ENCODE assay signal across 14 cellular contexts in the genomic region with DNA sequence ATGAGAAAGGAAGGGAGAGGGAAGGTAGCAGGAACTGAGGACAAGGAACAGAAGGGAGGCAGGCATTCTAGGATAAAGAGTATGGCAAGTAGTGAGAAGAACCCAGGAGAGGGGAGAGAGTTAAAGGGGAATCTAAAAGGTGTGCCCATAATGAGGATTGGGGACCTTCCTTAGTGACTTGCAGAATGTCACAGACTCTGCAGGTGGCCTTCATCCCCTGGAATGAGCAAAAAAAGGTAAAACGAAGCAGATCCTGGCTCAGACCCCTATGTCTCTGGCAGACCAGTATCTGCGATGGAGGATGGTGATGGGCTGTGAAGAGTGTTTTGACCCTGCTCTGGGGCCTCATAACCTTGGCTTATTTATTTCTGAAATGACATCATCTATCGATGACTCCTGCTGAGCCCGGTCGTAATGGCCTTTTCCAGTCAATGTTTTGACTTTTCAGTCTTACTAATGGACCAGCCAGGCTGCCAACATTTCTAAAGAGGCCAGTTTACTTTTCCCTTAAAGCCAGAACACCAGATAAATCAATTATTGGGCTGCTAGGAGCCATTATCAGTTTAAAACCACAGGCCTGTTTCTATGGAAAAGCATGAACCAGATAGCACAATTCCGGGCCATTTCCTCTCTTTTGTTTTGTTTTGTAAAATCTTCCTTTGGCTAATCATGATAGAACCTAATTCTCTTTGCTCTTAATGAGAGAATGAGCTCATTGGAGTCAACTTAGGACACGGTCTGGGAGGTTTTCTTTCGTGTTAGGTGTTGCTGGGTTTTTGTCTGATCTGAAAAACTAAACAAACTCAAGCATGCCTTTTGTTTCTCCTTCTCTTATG. TPM values are rescaled to one million over a fixed set of nuclear protein-coding genes. Genes with fewer than 3 reads are reported as not detected.
DNase-seq lines count a peak whose midpoint lies in the region; ATAC-seq, FAIRE-seq and TF ChIP-seq lines count a peak whose summit lies in the region.
"Had no signal": no experiment of that assay in that cellular context is flagged by ENCODE, and none has a peak within 500 bp of the region (broad histone marks: within the 10 kb centered on the region; RNA-seq: fewer than 3 reads in every experiment).

No MANE protein-coding gene starts in this region.

- H3K4me3 Mint-ChIP-seq in activated CD8-positive, alpha-beta memory T cell treated with anti-CD3 and anti-CD28 coated beads, Interleukin-2, amount 10 ng/mL, durations not matched to agents 7 days and 5 days, result no peak overlapping the region

- no peak for FAIRE-seq in K562 (lab: Jason Lieb, UNC)
- FAIRE-seq in HepG2 (lab: Jason Lieb, UNC), result no peak

- peaks cover 50% of the 10 kb centered on the region for H3K27me3 Mint-ChIP-seq in activated CD8-positive, alpha-beta memory T cell treated with anti-CD3 and anti-CD28 coated beads, Interleukin-2, amount 10 ng/mL, durations not matched to agents 7 days and 5 days

- ATAC-seq in K562 (no peak), HepG2 (no peak)
- no peak for ATAC-seq in activated CD8-positive, alpha-beta memory T cell treated with anti-CD3 and anti-CD28 coated beads, Interleukin-2, amount 10 ng/mL, durations not matched to agents 7 days and 5 days
- ATAC-seq: naive thymus-derived CD4-positive, alpha-beta T cell; Panc1 had no signal

- no peaks in the 10 kb centered on the region for H3K9me3 Mint-ChIP-seq in activated CD8-positive, alpha-beta memory T cell treated with anti-CD3 and anti-CD28 coated beads, Interleukin-2, amount 10 ng/mL, durations not matched to agents 7 days and 5 days (ENCODE audit: low read depth)

- DNase-seq in NCI-H748 (lab: John Stamatoyannopoulos, UW; ENCODE audit: unreplicated experiment) (peak; percentile 58), K562 (ENCODE audit: extremely low read depth in 1 of 4, low spot score in 3 of 4) (peak in 2 of 4 experiments; percentile 23 to 40), HepG2 (ENCODE audit: low spot score) (no peak), tibial artery (no peak), ACHN (no peak), DMS53 (lab: John Stamatoyannopoulos, UW) (no peak)
- DNase-seq in activated CD8-positive, alpha-beta memory T cell treated with anti-CD3 and anti-CD28 coated beads, Interleukin-2, amount 10 ng/mL, durations not matched to agents 7 days and 5 days, result no peak
- DNase-seq: KG1; naive thymus-derived CD4-positive, alpha-beta T cell; NCI-H2081 treated with DMSO at 0.1 percent for 48 hours; stimulated activated CD4-positive, alpha-beta T cell treated with anti-CD3 and anti-CD28 coated beads, Interleukin-12 subunit alpha, Interleukin-12 subunit beta, amount 100 ng/mL, for 4 hours had no signal

- peaks cover 19% of the 10 kb centered on the region for H4K20me1 ChIP-seq in K562 (replicated peaks; ENCODE audit: control insufficient read depth, insufficient read depth, low read length)
- no peaks in the 10 kb centered on the region for H4K20me1 ChIP-seq in HepG2 (ENCODE audit: insufficient read depth, low read length)

- peak overlapping the region; percentile 96 for H3K27ac ChIP-seq in K562 (ENCODE audit: extremely low read depth, low read depth, low read length)
- H3K27ac ChIP-seq in HepG2 (ENCODE audit: extremely low read length, insufficient read depth, low read length), result no peak overlapping the region
- H3K27ac ChIP-seq in tibial artery, result peak overlapping the region; percentile 94 to 99
- H3K27ac ChIP-seq: epithelial cell of prostate had no signal

- H3K4me1 ChIP-seq in K562 (replicated peaks in 1 of 2; ENCODE audit: control insufficient read depth in 2 of 2, insufficient read depth in 2 of 2, low read length in 2 of 2), result peaks cover 50 to 62% of the 10 kb centered on the region in 2 experiments
- peaks cover 25% of the 10 kb centered on the region for H3K4me1 ChIP-seq in HepG2 (ENCODE audit: insufficient read depth, low read length)
- peaks cover 0 to 71% (median 28%) of the 10 kb centered on the region in 4 donors for H3K4me1 ChIP-seq in tibial artery

- BruUV-seq in K562 (replicated peaks; lab: Mats Ljungman, UMichigan) (no TSS peak), HepG2 (replicated peaks; lab: Mats Ljungman, UMichigan) (no TSS peak)

- TF ChIP-seq EP300 in K562 (IDR thresholded peaks at IDR 0.05; ENCODE audit: low read length), result peak; percentile 64
- TF ChIP-seq EP300 in HepG2 (IDR thresholded peaks at IDR 0.05; ENCODE audit: low read depth in 2 of 2, low read length in 2 of 2), result no peak
- no peak for TF ChIP-seq EP300 in HepG2 (CRISPR knock-in tag; IDR thresholded peaks at IDR 0.05; ENCODE audit: borderline replicate concordance)

- H3K4me2 ChIP-seq in K562 (ENCODE audit: insufficient read depth, low read length), result peak overlapping the region; percentile 91
- H3K4me2 ChIP-seq in HepG2 (ENCODE audit: low read depth, low read length), result no peak overlapping the region

- peaks cover 18% of the 10 kb centered on the region for H3K4me1 Mint-ChIP-seq in activated CD8-positive, alpha-beta memory T cell treated with anti-CD3 and anti-CD28 coated beads, Interleukin-2, amount 10 ng/mL, durations not matched to agents 7 days and 5 days

- TF ChIP-seq POLR2A in K562 (conservative IDR thresholded peaks at IDR 0.05) (no peak), HepG2 (IDR thresholded peaks at IDR 0.05; ENCODE audit: insufficient read depth in 1 of 2, low read depth in 2 of 2, low read length in 2 of 2) (no peak)

- intact Hi-C loops in K562 (cut with micrococcal nuclease), result loop anchor here (5.0 kb wide), 2 partner anchors 38 to 87 kb away; no protein-coding TSS in a partner anchor
- intact Hi-C loops in HepG2 (cut with micrococcal nuclease; ENCODE audit: unreplicated experiment), result no loop called here
- intact Hi-C loops in tibial artery (cut with DNase I; ENCODE audit: low total_unique reads), result loop anchor here (5.0 kb wide), 1 partner anchor 93 kb away; no protein-coding TSS in a partner anchor

- H3K9ac ChIP-seq in K562 (ENCODE audit: insufficient read depth in 1 of 2, low read depth in 2 of 2, low read length in 2 of 2) (peak overlapping the region; percentile 84 to 89), HepG2 (ENCODE audit: insufficient read depth, low read depth, low read length) (no peak overlapping the region)

- H2AFZ ChIP-seq in K562 (ENCODE audit: low read depth, low read length) (no peak overlapping the region), HepG2 (ENCODE audit: low read length) (no peak overlapping the region)

- TF ChIP-seq RAD21 in K562 (CRISPR knock-in tag; conservative IDR thresholded peaks at IDR 0.05 in 1 of 2, IDR thresholded peaks at IDR 0.05 in 1 of 2) (no peak), HepG2 (CRISPR knock-in tag; IDR thresholded peaks at IDR 0.05) (no peak)

- POLR2A ChIA-PET in K562 (lab: Yijun Ruan, JAX), result interaction anchor here (0.8 to 5.3 kb wide), 13 partner anchors 9 to 886 kb away, joined by 3 to 29 read pairs (median 5); partner anchors contain the start of genes NCBP1 and TSTD2
- POLR2A ChIA-PET in HepG2 (lab: Yijun Ruan, JAX), result no interaction called here

- WGBS in K562 (ENCODE audit: insufficient coverage, low coverage, missing lambda C conversion rate), result 0% methylated on average over 8 of the region's 8 CpGs
- WGBS in HepG2 (ENCODE audit: low lambda C conversion rate), result 37% methylated on average over 8 of the region's 8 CpGs

- no peak overlapping the region for H3K27ac Mint-ChIP-seq in activated CD8-positive, alpha-beta memory T cell treated with anti-CD3 and anti-CD28 coated beads, Interleukin-2, amount 10 ng/mL, durations not matched to agents 7 days and 5 days
- H3K27ac Mint-ChIP-seq: naive thymus-derived CD4-positive, alpha-beta T cell had no signal

- no peak for TF ChIP-seq CTCF in K562 (IDR thresholded peaks at IDR 0.05 in 2 of 3, conservative IDR thresholded peaks at IDR 0.05 in 1 of 3; ENCODE audit: insufficient read depth in 2 of 3, low read depth in 1 of 3, low read length in 3 of 3)
- no peak for TF ChIP-seq CTCF in HepG2 (CRISPR knock-in tag; IDR thresholded peaks at IDR 0.05)
- no peak for TF ChIP-seq CTCF in tibial artery (IDR thresholded peaks at IDR 0.05)

- H3K79me2 ChIP-seq in K562 (ENCODE audit: control insufficient read depth, insufficient read depth, low read length) (peaks cover 77% of the 10 kb centered on the region), HepG2 (ENCODE audit: insufficient read depth, low read length) (no peaks in the 10 kb centered on the region)

- no peaks in the 10 kb centered on the region for H3K36me3 Mint-ChIP-seq in activated CD8-positive, alpha-beta memory T cell treated with anti-CD3 and anti-CD28 coated beads, Interleukin-2, amount 10 ng/mL, durations not matched to agents 7 days and 5 days
- H3K36me3 Mint-ChIP-seq: brain had no signal

- H3K27me3 ChIP-seq in K562 (ENCODE audit: control insufficient read depth in 2 of 2, insufficient read depth in 2 of 2, low read length in 2 of 2) (no peaks in the 10 kb centered on the region; a peak in 1 of 5 replicates), HepG2 (ENCODE audit: control insufficient read depth in 1 of 2, insufficient read depth in 2 of 2, low read length in 2 of 2) (peaks cover 13 to 57% of the 10 kb centered on the region in 2 experiments; a peak in 4 of 5 replicates), tibial artery (no peaks in the 10 kb centered on the region)

- in situ Hi-C loops in K562 (cut with MboI) (no loop called here), HepG2 (cut with HindIII; ENCODE audit: extremely low pct_ligation_motif_present, low pct_unique_long_range_greater_than_20kb) (no loop called here), ACHN (cut with HindIII; ENCODE audit: low pct_ligation_motif_present, low pct_unique_long_range_greater_than_20kb, low sequenced_read_pairs) (no loop called here)

- CTCF ChIA-PET in K562 (lab: Yijun Ruan, JAX; ENCODE audit: low intra/inter-chr PET ratio), result no interaction called here
- CTCF ChIA-PET in HepG2 (lab: Yijun Ruan, JAX; ENCODE audit: low intra/inter-chr PET ratio, low total read pairs), result no interaction called here
- CTCF ChIA-PET in activated CD8-positive, alpha-beta memory T cell treated with anti-CD3 and anti-CD28 coated beads, Interleukin-2, amount 10 ng/mL, durations not matched to agents 7 days and 5 days (lab: Charles Lee), result no interaction called here

- H3K9me3 ChIP-seq in K562 (replicated peaks; ENCODE audit: control insufficient read depth, insufficient read depth, low read depth, low read length) (no peaks in the 10 kb centered on the region), HepG2 (ENCODE audit: low read length) (no peaks in the 10 kb centered on the region), tibial artery (no peaks in the 10 kb centered on the region)

- H3K9me1 ChIP-seq in K562 (ENCODE audit: control insufficient read depth, insufficient read depth, low read length), result peaks cover 4% of the 10 kb centered on the region

- peak overlapping the region; percentile 88; the same call in 1 of the 2 replicates for H3K4me3 ChIP-seq in K562
- no peak overlapping the region for H3K4me3 ChIP-seq in HepG2 (replicated peaks in 1 of 3; ENCODE audit: insufficient read depth in 1 of 3, low read depth in 2 of 3, low read length in 3 of 3)
- H3K4me3 ChIP-seq in tibial artery, result peak overlapping the region; percentile 67 to 99

- H3K36me3 ChIP-seq in K562 (ENCODE audit: control insufficient read depth, insufficient read depth, low read length) (peaks cover 25% of the 10 kb centered on the region), HepG2 (replicated peaks in 1 of 2; ENCODE audit: control insufficient read depth in 1 of 2, insufficient read depth in 2 of 2, low read length in 2 of 2) (no peaks in the 10 kb centered on the region), tibial artery (no peaks in the 10 kb centered on the region)

RNA-seq across cellular contexts. Expression of gene TMOD1, which starts 3.1 kb away (rescaled TPM):
- total RNA-seq in K562 (2011; cell fraction: chromatin; rRNA removed; ENCODE audit: low replicate concordance), result 24.3 and 41.9 TPM in 2 replicates
- total RNA-seq in K562 (2011; cell fraction: nucleolus; rRNA removed), result 11.5 and 13.8 TPM in 2 replicates
- 19.4 and 22.3 TPM in 2 replicates for total RNA-seq in K562 (2011; cell fraction: nucleoplasm; rRNA removed)
- total RNA-seq in K562 (2014; rRNA removed), result 10.4 and 11.3 TPM in 2 replicates
- 16.4 and 17.8 TPM in 2 replicates for total RNA-seq in K562 (2014; rRNA removed; fragmentation: Illumina TruSeq; extraction: Trizol)
- 7.1 TPM in 2 replicates for total RNA-seq in K562 (2015; rRNA removed; fragmentation: Illumina TruSeq; extraction: Trizol)
- total RNA-seq in K562 (2021), result 29.3 and 34.7 TPM in 2 replicates
- polyA plus RNA-seq in K562 (2011; rRNA removed), result 6.7 and 11.4 TPM in 2 replicates
- 5.6 and 9.8 TPM in 2 replicates for polyA plus RNA-seq in K562 (2011; cell fraction: cytosol; rRNA removed)
- polyA plus RNA-seq in K562 (2011; cell fraction: nucleus; rRNA removed), result 14.9 and 18.0 TPM in 2 replicates
- polyA plus RNA-seq in K562 (2012), result 22.1 and 24.1 TPM in 2 replicates
- 38.5 and 41.2 TPM in 2 replicates for polyA plus RNA-seq in K562 (2014; fragmentation: Illumina TruSeq; extraction: Trizol)
- polyA plus RNA-seq in K562 (2014; fragmentation: Nextera tagmentation; extraction: Ambion mirVana), result 10 to 100 TPM; 11.6 to 14.2 TPM
- polyA plus RNA-seq in K562 (2014; rRNA removed), result 15.5 and 16.7 TPM in 2 replicates
- 12.1 and 12.2 TPM in 2 replicates for polyA minus RNA-seq in K562 (2011; rRNA and poly(A)+ RNA removed)
- 11.6 and 13.2 TPM in 2 replicates for polyA minus RNA-seq in K562 (2011; cell fraction: cytosol; rRNA and poly(A)+ RNA removed)
- polyA minus RNA-seq in K562 (2011; cell fraction: nucleus; rRNA and poly(A)+ RNA removed), result 4.0 and 8.1 TPM in 2 replicates
- 0.04 TPM in 1 of 2 replicates, not detected in the other for total RNA-seq in HepG2 (2016; rRNA removed; fragmentation: Illumina TruSeq; extraction: Trizol)
- not detected in 2 replicates for total RNA-seq in HepG2 (2016; cell fraction: cytosol; rRNA removed; fragmentation: Illumina TruSeq; extraction: Trizol; ENCODE audit: low read depth)
- total RNA-seq in HepG2 (2016; cell fraction: insoluble cytoplasmic fraction; rRNA removed; fragmentation: Illumina TruSeq; extraction: Trizol), result 0.06 TPM in 1 of 2 replicates, not detected in the other
- 0.07 TPM in 1 of 2 replicates, not detected in the other for total RNA-seq in HepG2 (2016; cell fraction: membrane; rRNA removed; fragmentation: Illumina TruSeq; extraction: Trizol)
- total RNA-seq in HepG2 (2016; cell fraction: nucleus; rRNA removed; fragmentation: Illumina TruSeq; extraction: Trizol), result 0.16 TPM in 1 of 2 replicates, not detected in the other
- polyA plus RNA-seq in HepG2 (2011; rRNA removed), result 0.04 and 0.07 TPM in 2 replicates
- 0.03 TPM in 2 replicates for polyA plus RNA-seq in HepG2 (2011; cell fraction: cytosol; rRNA removed)
- 0.05 TPM in 1 of 2 replicates, not detected in the other for polyA plus RNA-seq in HepG2 (2011; cell fraction: nucleus; rRNA removed)
- polyA plus RNA-seq in HepG2 (2012), result 0.31 and 0.40 TPM in 2 replicates
- 0.09 TPM in 1 of 2 replicates, not detected in the other for polyA plus RNA-seq in HepG2 (2016; cell fraction: cytosol; fragmentation: Illumina TruSeq; extraction: Trizol; ENCODE audit: low read depth)
- polyA plus RNA-seq in HepG2 (2016; cell fraction: insoluble cytoplasmic fraction; fragmentation: Illumina TruSeq; extraction: Trizol; ENCODE audit: low read depth), result 0.19 TPM in 1 of 2 replicates, not detected in the other
- 0.06 and 0.07 TPM in 2 replicates for polyA plus RNA-seq in HepG2 (2016; cell fraction: membrane; fragmentation: Illumina TruSeq; extraction: Trizol; ENCODE audit: low read depth)
- polyA plus RNA-seq in HepG2 (2016; cell fraction: nucleus; fragmentation: Illumina TruSeq; extraction: Trizol; ENCODE audit: insufficient read depth, low read depth), result 0.13 TPM in 1 of 2 replicates, not detected in the other
- polyA minus RNA-seq in HepG2 (2011; rRNA and poly(A)+ RNA removed; ENCODE audit: low replicate concordance), result 0.98 TPM in 1 of 2 replicates, not detected in the other
- polyA minus RNA-seq in HepG2 (2011; cell fraction: cytosol; rRNA and poly(A)+ RNA removed), result not detected in 2 replicates
- not detected in 2 replicates for polyA minus RNA-seq in HepG2 (2011; cell fraction: nucleus; rRNA and poly(A)+ RNA removed)
- 1 to 10 TPM in 1 of 2 experiments, under 1 TPM in 1; 0.88 to 1.0 TPM for total RNA-seq in activated CD8-positive, alpha-beta memory T cell treated with anti-CD3 and anti-CD28 coated beads, Interleukin-2, amount 10 ng/mL, durations not matched to agents 7 days and 5 days

Comparison
In these comparisons a context has a peak if more than half of its experiments do, and no peak if none do; other contexts are left out.
1. H3K4me3 ChIP-seq: peak in K562 (single experiment) and tibial artery (2 of 2); none in HepG2 (0 of 3).
2. RNA of gene TMOD1, which starts 3.1 kb away (total RNA-seq): 7.1 to 41.9 TPM in K562; 0.88 to 1.0 TPM in activated CD8-positive, alpha-beta memory T cell treated with anti-CD3 and anti-CD28 coated beads, Interleukin-2, amount 10 ng/mL, durations not matched to agents 7 days and 5 days and 0.04 to 0.16 TPM in HepG2; every median in the first group is over 4 times any median in the second.